ENCODE assay signal across 31 cellular contexts in genomic region chr12:52942056-52942913, GRCh38. TPM values are rescaled to one million over a fixed set of nuclear protein-coding genes. Genes with fewer than 3 reads are reported as not detected.
DNase-seq lines count a peak whose midpoint lies in the region; ATAC-seq, FAIRE-seq and TF ChIP-seq lines count a peak whose summit lies in the region.
"Had no signal": no experiment of that assay in that cellular context is flagged by ENCODE, and none has a peak within 500 bp of the region (broad histone marks: within the 10 kb centered on the region; RNA-seq: fewer than 3 reads in every experiment).

No MANE protein-coding gene starts in this region.

- H3K36me3 Mint-ChIP-seq in nephron progenitor cell (ENCODE audit: low read depth) = peaks cover 14% of the 10 kb centered on the region
- no peaks in the 10 kb centered on the region for H3K36me3 Mint-ChIP-seq in stimulated activated memory B cell treated with anti-CD40 and anti-IgM and Interleukin-4, amounts not matched to agents 10 μg/mL and 1 μg/mL and 100 μg/mL, for 72 hours
- H3K36me3 Mint-ChIP-seq: activated naive CD4-positive, alpha-beta T cell treated with anti-CD3 and anti-CD28 coated beads, Interleukin-2, amount 50 U/mL, for 24 hours; IgD-negative memory B cell; T-cell had no signal

- BruUV-seq in A673 (replicated peaks; lab: Mats Ljungman, UMichigan) = no TSS peak

- POLR2A ChIA-PET in A673 (lab: Charles Lee; ENCODE audit: low non-redundant PET) = no interaction called here

- peak overlapping the region; percentile 41 for H3K4me3 Mint-ChIP-seq in nephron progenitor cell
- H3K4me3 Mint-ChIP-seq in stimulated activated memory B cell treated with anti-CD40 and anti-IgM and Interleukin-4, amounts not matched to agents 10 μg/mL and 1 μg/mL and 100 μg/mL, for 72 hours = no peak overlapping the region
- H3K4me3 Mint-ChIP-seq: activated CD4-positive, alpha-beta memory T cell treated with anti-CD3 and anti-CD28 coated beads, Interleukin-2, amount 10 ng/mL, durations not matched to agents 7 days and 5 days; activated naive CD4-positive, alpha-beta T cell treated with anti-CD3 and anti-CD28 coated beads, Interleukin-2, amount 50 U/mL, for 24 hours; activated T-helper 17 cell treated with anti-CD3 and anti-CD28 coated beads, Interleukin-2, amount 50 U/mL, for 72 hours; IgD-negative memory B cell; memory B cell; stimulated activated naive CD8-positive, alpha-beta T cell treated with anti-CD3 and anti-CD28 coated beads, Interleukin-15, amount 100 ng/mL, for 72 hours; T-cell had no signal

- FAIRE-seq in bronchial epithelial cell (lab: Jason Lieb, UNC) = no peak
- FAIRE-seq: A204.1, endometrium, frontal cortex, GM19239, TTC549 had no signal

- H3K4me1 ChIP-seq in A673 (ENCODE audit: insufficient read depth, low read length, poor library complexity, severe bottlenecking) = peaks cover 44% of the 10 kb centered on the region

- no peak for TF ChIP-seq EP300 in Ishikawa (IDR thresholded peaks at IDR 0.05; ENCODE audit: borderline replicate concordance)

- peaks cover 7% of the 10 kb centered on the region for H3K27me3 Mint-ChIP-seq in nephron progenitor cell (ENCODE audit: low read depth, poor library complexity)
- peaks cover 34% of the 10 kb centered on the region for H3K27me3 Mint-ChIP-seq in stimulated activated memory B cell treated with anti-CD40 and anti-IgM and Interleukin-4, amounts not matched to agents 10 μg/mL and 1 μg/mL and 100 μg/mL, for 72 hours

- H3K27ac ChIP-seq in A673 (ENCODE audit: low read depth, low read length, poor library complexity, severe bottlenecking) = peak overlapping the region; percentile 28
- H3K27ac ChIP-seq: RWPE1, skin epidermis had no signal

- ATAC-seq in stimulated activated memory B cell treated with anti-CD40 and anti-IgM and Interleukin-4, amounts not matched to agents 10 μg/mL and 1 μg/mL and 100 μg/mL, for 72 hours = no peak
- ATAC-seq in HG03135 (IDR thresholded peaks at IDR 0.05; ENCODE audit: unreplicated experiment) = no peak
- ATAC-seq: activated CD4-positive, CD25-positive, alpha-beta regulatory T cell treated with anti-CD3 and anti-CD28 coated beads, Interleukin-2, amount 50 U/mL, for 24 hours; activated T-helper 17 cell treated with anti-CD3 and anti-CD28 coated beads, Interleukin-2, amount 50 U/mL, for 72 hours; stimulated activated naive CD8-positive, alpha-beta T cell treated with anti-CD3 and anti-CD28 coated beads, Interleukin-15, amount 100 ng/mL, for 72 hours; T-cell had no signal

- H3K36me3 ChIP-seq in A673 (ENCODE audit: insufficient read depth, low read length, poor library complexity, severe bottlenecking) (no peaks in the 10 kb centered on the region), bronchial epithelial cell (ENCODE audit: control insufficient read depth, insufficient read depth, low read length) (no peaks in the 10 kb centered on the region)
- H3K36me3 ChIP-seq: thyroid gland had no signal

- no peak for TF ChIP-seq RAD21 in Ishikawa (IDR thresholded peaks at IDR 0.05; ENCODE audit: low read depth)

- H3K27me3 ChIP-seq in A673 (replicated peaks; ENCODE audit: insufficient read depth, low read depth, low read length, poor library complexity) = no peaks in the 10 kb centered on the region
- H3K27me3 ChIP-seq in bronchial epithelial cell (ENCODE audit: control insufficient read depth, insufficient read depth, low read length) = no peaks in the 10 kb centered on the region
- H3K27me3 ChIP-seq: thyroid gland had no signal

- H3K9me3 Mint-ChIP-seq in nephron progenitor cell = peaks cover 10% of the 10 kb centered on the region
- peaks cover 3% of the 10 kb centered on the region for H3K9me3 Mint-ChIP-seq in stimulated activated memory B cell treated with anti-CD40 and anti-IgM and Interleukin-4, amounts not matched to agents 10 μg/mL and 1 μg/mL and 100 μg/mL, for 72 hours
- H3K9me3 Mint-ChIP-seq: activated CD4-positive, alpha-beta memory T cell treated with anti-CD3 and anti-CD28 coated beads, Interleukin-2, amount 10 ng/mL, durations not matched to agents 7 days and 5 days; activated naive CD4-positive, alpha-beta T cell treated with anti-CD3 and anti-CD28 coated beads, Interleukin-2, amount 50 U/mL, for 24 hours; activated T-helper 17 cell treated with anti-CD3 and anti-CD28 coated beads, Interleukin-2, amount 50 U/mL, for 72 hours; memory B cell; stimulated activated naive CD8-positive, alpha-beta T cell treated with anti-CD3 and anti-CD28 coated beads, Interleukin-15, amount 100 ng/mL, for 72 hours had no signal

- H3K4me1 Mint-ChIP-seq in nephron progenitor cell = peaks cover 56% of the 10 kb centered on the region
- no peaks in the 10 kb centered on the region for H3K4me1 Mint-ChIP-seq in stimulated activated memory B cell treated with anti-CD40 and anti-IgM and Interleukin-4, amounts not matched to agents 10 μg/mL and 1 μg/mL and 100 μg/mL, for 72 hours
- H3K4me1 Mint-ChIP-seq: activated CD4-positive, alpha-beta memory T cell treated with anti-CD3 and anti-CD28 coated beads, Interleukin-2, amount 10 ng/mL, durations not matched to agents 7 days and 5 days; activated naive CD4-positive, alpha-beta T cell treated with anti-CD3 and anti-CD28 coated beads, Interleukin-2, amount 50 U/mL, for 24 hours; IgD-negative memory B cell; memory B cell; stimulated activated naive CD8-positive, alpha-beta T cell treated with anti-CD3 and anti-CD28 coated beads, Interleukin-15, amount 100 ng/mL, for 72 hours; T-cell had no signal

- TF ChIP-seq CTCF in A673 (conservative IDR thresholded peaks at IDR 0.05; ENCODE audit: low read depth, low read length) (no peak), bronchial epithelial cell (IDR thresholded peaks at IDR 0.05; ENCODE audit: insufficient read depth, low read length, severe bottlenecking) (no peak), nephron progenitor cell (IDR thresholded peaks at IDR 0.05) (no peak)

- H3K27ac Mint-ChIP-seq in nephron progenitor cell = peak overlapping the region; percentile 95
- no peak overlapping the region for H3K27ac Mint-ChIP-seq in stimulated activated memory B cell treated with anti-CD40 and anti-IgM and Interleukin-4, amounts not matched to agents 10 μg/mL and 1 μg/mL and 100 μg/mL, for 72 hours
- H3K27ac Mint-ChIP-seq: activated CD4-positive, alpha-beta memory T cell treated with anti-CD3 and anti-CD28 coated beads, Interleukin-2, amount 10 ng/mL, durations not matched to agents 7 days and 5 days; activated naive CD4-positive, alpha-beta T cell treated with anti-CD3 and anti-CD28 coated beads, Interleukin-2, amount 50 U/mL, for 24 hours; activated T-helper 17 cell treated with anti-CD3 and anti-CD28 coated beads, Interleukin-2, amount 50 U/mL, for 72 hours; memory B cell; stimulated activated naive CD8-positive, alpha-beta T cell treated with anti-CD3 and anti-CD28 coated beads, Interleukin-15, amount 100 ng/mL, for 72 hours; T-cell had no signal

- CTCF ChIA-PET in A673 (lab: Charles Lee) = no interaction called here

- intact Hi-C loops in A673 (cut with micrococcal nuclease; ENCODE audit: unreplicated experiment) = no loop called here

- H3K4me3 ChIP-seq in A673 (ENCODE audit: low read depth, low read length, poor library complexity, severe bottlenecking) = no peak overlapping the region
- H3K4me3 ChIP-seq in bronchial epithelial cell (ENCODE audit: low read depth, low read length) = no peak overlapping the region
- H3K4me3 ChIP-seq: skin epidermis, thyroid gland had no signal

- no peaks in the 10 kb centered on the region for H3K9me3 ChIP-seq in A673 (ENCODE audit: low read depth, low read length, poor library complexity, severe bottlenecking)
- H3K9me3 ChIP-seq: thyroid gland had no signal

- DNase-seq in A673 (ENCODE audit: low spot score) (no peak), bronchial epithelial cell (ENCODE audit: low read depth) (peak; percentile 46), nephron progenitor cell (no peak), RKO (ENCODE audit: low spot score) (no peak), T-helper 1 cell (no peak)
- DNase-seq: activated CD4-positive, alpha-beta memory T cell treated with anti-CD3 and anti-CD28 coated beads, Interleukin-2, amount 10 ng/mL, durations not matched to agents 7 days and 5 days; aorta; caudate nucleus; dermis blood vessel endothelial cell; hippocampal formation; NCI-H69; retina; stimulated activated naive CD8-positive, alpha-beta T cell treated with anti-CD3 and anti-CD28 coated beads, Interleukin-15, amount 100 ng/mL, for 72 hours; T-cell; thyroid gland had no signal

TF ChIP-seq in Ishikawa, 13 proteins besides CTCF, POLR2A, EP300 and RAD21:
- TF ChIP-seq YY1 (IDR thresholded peaks at IDR 0.05; ENCODE audit: low read depth) = peak; percentile 35; the same call in 1 of the 2 replicates
- TF ChIP-seq TEAD4 (IDR thresholded peaks at IDR 0.05) = no peak

RNA-seq across cellular contexts. Expression of gene KRT18, which starts 6.6 kb away (rescaled TPM):
- 179 and 209 TPM in 2 replicates for total RNA-seq in A673 (2021)
- total RNA-seq in bronchial epithelial cell = 387 and 526 TPM in 2 replicates

RNA-seq across cellular contexts. Expression of gene KRT8, which starts 37.4 kb away (rescaled TPM):
- total RNA-seq in A673 (2021) (15.4 and 16.2 TPM in 2 replicates), bronchial epithelial cell (146 and 309 TPM in 2 replicates)
- total RNA-seq: frontal cortex, SK-MEL-5 had no signal
